ENCODE assay signal across 1 cellular context in the genomic region with DNA sequence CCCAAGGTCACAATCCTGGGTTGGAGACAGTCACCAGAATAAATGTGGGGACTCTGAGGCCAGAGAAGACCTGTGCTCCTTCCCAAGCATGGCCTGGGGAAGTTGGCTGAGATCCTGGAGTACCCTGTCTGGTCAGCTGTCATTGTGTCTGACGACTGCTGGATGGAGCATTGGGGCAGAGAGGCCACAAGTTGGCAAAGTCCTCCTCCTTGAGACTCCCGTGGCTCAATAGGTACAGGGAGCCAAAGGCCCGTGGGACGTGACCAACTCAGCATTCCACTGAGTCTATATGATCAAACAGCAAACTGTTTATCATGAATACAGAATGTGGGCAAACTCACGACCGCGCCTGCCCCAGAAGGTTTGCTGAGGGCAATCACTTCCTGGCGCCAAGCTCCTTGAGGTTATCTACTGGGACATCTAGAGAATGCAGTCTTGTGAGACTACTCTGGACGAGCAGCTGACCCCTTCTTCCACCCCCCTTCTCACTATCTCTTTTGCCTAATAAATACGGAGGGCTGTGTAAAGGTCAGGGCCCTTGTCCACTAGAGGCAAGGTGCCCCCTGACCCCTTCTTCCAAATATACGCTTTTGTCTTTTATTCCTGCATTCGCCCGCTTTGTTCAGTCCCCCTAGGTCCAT.
TF ChIP-seq lines count a peak whose summit lies in the region.

No MANE protein-coding gene starts in this region.

TF ChIP-seq in HepG2, 621 proteins besides CTCF, POLR2A, EP300 and RAD21 (continued from another document):
- TF ChIP-seq, protein P1, sequence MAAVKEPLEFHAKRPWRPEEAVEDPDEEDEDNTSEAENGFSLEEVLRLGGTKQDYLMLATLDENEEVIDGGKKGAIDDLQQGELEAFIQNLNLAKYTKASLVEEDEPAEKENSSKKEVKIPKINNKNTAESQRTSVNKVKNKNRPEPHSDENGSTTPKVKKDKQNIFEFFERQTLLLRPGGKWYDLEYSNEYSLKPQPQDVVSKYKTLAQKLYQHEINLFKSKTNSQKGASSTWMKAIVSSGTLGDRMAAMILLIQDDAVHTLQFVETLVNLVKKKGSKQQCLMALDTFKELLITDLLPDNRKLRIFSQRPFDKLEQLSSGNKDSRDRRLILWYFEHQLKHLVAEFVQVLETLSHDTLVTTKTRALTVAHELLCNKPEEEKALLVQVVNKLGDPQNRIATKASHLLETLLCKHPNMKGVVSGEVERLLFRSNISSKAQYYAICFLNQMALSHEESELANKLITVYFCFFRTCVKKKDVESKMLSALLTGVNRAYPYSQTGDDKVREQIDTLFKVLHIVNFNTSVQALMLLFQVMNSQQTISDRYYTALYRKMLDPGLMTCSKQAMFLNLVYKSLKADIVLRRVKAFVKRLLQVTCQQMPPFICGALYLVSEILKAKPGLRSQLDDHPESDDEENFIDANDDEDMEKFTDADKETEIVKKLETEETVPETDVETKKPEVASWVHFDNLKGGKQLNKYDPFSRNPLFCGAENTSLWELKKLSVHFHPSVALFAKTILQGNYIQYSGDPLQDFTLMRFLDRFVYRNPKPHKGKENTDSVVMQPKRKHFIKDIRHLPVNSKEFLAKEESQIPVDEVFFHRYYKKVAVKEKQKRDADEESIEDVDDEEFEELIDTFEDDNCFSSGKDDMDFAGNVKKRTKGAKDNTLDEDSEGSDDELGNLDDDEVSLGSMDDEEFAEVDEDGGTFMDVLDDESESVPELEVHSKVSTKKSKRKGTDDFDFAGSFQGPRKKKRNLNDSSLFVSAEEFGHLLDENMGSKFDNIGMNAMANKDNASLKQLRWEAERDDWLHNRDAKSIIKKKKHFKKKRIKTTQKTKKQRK (IDR thresholded peaks at IDR 0.05; ENCODE audit: low read length): no peak
- TF ChIP-seq ZNF44 (CRISPR knock-in tag; IDR thresholded peaks at IDR 0.05): no peak
- TF ChIP-seq MED8 (CRISPR knock-in tag; IDR thresholded peaks at IDR 0.05; ENCODE audit: insufficient replicate concordance): no peak
- TF ChIP-seq RFX5 (IDR thresholded peaks at IDR 0.05; ENCODE audit: low read depth, low read length): no peak
- TF ChIP-seq NFATC3 (CRISPR knock-in tag; IDR thresholded peaks at IDR 0.05): no peak
- TF ChIP-seq ZNF468 (CRISPR knock-in tag; IDR thresholded peaks at IDR 0.05): no peak
- TF ChIP-seq, protein P2, sequence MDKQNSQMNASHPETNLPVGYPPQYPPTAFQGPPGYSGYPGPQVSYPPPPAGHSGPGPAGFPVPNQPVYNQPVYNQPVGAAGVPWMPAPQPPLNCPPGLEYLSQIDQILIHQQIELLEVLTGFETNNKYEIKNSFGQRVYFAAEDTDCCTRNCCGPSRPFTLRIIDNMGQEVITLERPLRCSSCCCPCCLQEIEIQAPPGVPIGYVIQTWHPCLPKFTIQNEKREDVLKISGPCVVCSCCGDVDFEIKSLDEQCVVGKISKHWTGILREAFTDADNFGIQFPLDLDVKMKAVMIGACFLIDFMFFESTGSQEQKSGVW (CRISPR knock-in tag; IDR thresholded peaks at IDR 0.05; ENCODE audit: borderline replicate concordance): no peak
- TF ChIP-seq PPARG (CRISPR knock-in tag; conservative IDR thresholded peaks at IDR 0.05): 0 out of 2 replicates have a peak, but pooled peaks have one; percentile 6
- no peak for TF ChIP-seq CBX1 (IDR thresholded peaks at IDR 0.05; ENCODE audit: low read depth)
- TF ChIP-seq, protein P3, sequence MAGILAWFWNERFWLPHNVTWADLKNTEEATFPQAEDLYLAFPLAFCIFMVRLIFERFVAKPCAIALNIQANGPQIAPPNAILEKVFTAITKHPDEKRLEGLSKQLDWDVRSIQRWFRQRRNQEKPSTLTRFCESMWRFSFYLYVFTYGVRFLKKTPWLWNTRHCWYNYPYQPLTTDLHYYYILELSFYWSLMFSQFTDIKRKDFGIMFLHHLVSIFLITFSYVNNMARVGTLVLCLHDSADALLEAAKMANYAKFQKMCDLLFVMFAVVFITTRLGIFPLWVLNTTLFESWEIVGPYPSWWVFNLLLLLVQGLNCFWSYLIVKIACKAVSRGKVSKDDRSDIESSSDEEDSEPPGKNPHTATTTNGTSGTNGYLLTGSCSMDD (CRISPR knock-in tag; IDR thresholded peaks at IDR 0.05): no peak
- no peak for TF ChIP-seq MYC (CRISPR knock-in tag; IDR thresholded peaks at IDR 0.05; ENCODE audit: borderline replicate concordance)
- no peak for TF ChIP-seq KLF6 (CRISPR knock-in tag; IDR thresholded peaks at IDR 0.05)
